In genomic region chr7:148672041-148672440, GRCh38 we compare ENCODE assay signal across 29 cellular contexts. TPM values are rescaled to one million over a fixed set of nuclear protein-coding genes. Genes with fewer than 3 reads are reported as not detected.
A peak's percentile ranks its signal among the peaks of the same experiment; 100 is the strongest.
DNase-seq lines count a peak whose midpoint lies in the region; ATAC-seq and TF ChIP-seq lines count a peak whose summit lies in the region.
"Had no signal": no experiment of that assay in that cellular context is flagged by ENCODE, and none has a peak within 500 bp of the region (broad histone marks: within the 10 kb centered on the region; RNA-seq: fewer than 3 reads in every experiment).

No MANE protein-coding gene starts in this region.

- no peak for TF ChIP-seq CTCF in WERI-Rb-1 (IDR thresholded peaks at IDR 0.05; ENCODE audit: low read depth, low read length)
- TF ChIP-seq CTCF in foreskin keratinocyte (conservative IDR thresholded peaks at IDR 0.05): no peak
- no peak for TF ChIP-seq CTCF in sigmoid colon (IDR thresholded peaks at IDR 0.05)
- no peak for TF ChIP-seq CTCF in GM13976 (IDR thresholded peaks at IDR 0.05; ENCODE audit: borderline replicate concordance, control extremely low read depth, extremely low read depth, insufficient read depth, missing control alignments)

- peak; percentile 39 for ATAC-seq in foreskin keratinocyte
- ATAC-seq: gastroesophageal sphincter; natural killer cell treated with Interleukin-12 subunit alpha and Interleukin-12 subunit beta and Interleukin-15 and Interleukin-18, amount 100 ng/mL, for 72 hours; Panc1 had no signal

- TF ChIP-seq EP300 in sigmoid colon (IDR thresholded peaks at IDR 0.05): no peak

- H3K27ac ChIP-seq in WERI-Rb-1 (peak overlapping the region; percentile 31; the same call in 1 of the 2 replicates), foreskin keratinocyte (no peak overlapping the region), sigmoid colon (no peak overlapping the region)
- H3K27ac ChIP-seq: adrenal gland, esophagus squamous epithelium, gastroesophageal sphincter, GM23248, skin epidermis had no signal

- H3K9me3 ChIP-seq in WERI-Rb-1 (ENCODE audit: severe bottlenecking): peaks cover 22% of the 10 kb centered on the region
- peaks cover 0 to 4% (median 0%) of the 10 kb centered on the region in 4 donors for H3K9me3 ChIP-seq in sigmoid colon
- H3K9me3 ChIP-seq: adrenal gland had no signal

- no peaks in the 10 kb centered on the region for H3K36me3 ChIP-seq in WERI-Rb-1
- H3K36me3 ChIP-seq in sigmoid colon: no peaks in the 10 kb centered on the region
- H3K36me3 ChIP-seq: adrenal gland, esophagus squamous epithelium, gastroesophageal sphincter had no signal

- 82 to 86% methylated on average over 2 of the region's 2 CpGs for WGBS in sigmoid colon, 2 donors

- peaks cover 10% of the 10 kb centered on the region for H3K4me1 ChIP-seq in foreskin keratinocyte
- H3K4me1 ChIP-seq in sigmoid colon: no peaks in the 10 kb centered on the region
- H3K4me1 ChIP-seq: adrenal gland, Caco-2, esophagus squamous epithelium, gastroesophageal sphincter had no signal

- in situ Hi-C loops in GM13976 (cut with MboI; ENCODE audit: low sequenced_read_pairs, unreplicated experiment): no loop called here

- TF ChIP-seq POLR2A in sigmoid colon (IDR thresholded peaks at IDR 0.05): no peak

- intact Hi-C loops in sigmoid colon (cut with DNase I): no loop called here

- H3K4me3 ChIP-seq in WERI-Rb-1 (ENCODE audit: low read depth, low read length) (no peak overlapping the region), sigmoid colon (no peak overlapping the region)
- H3K4me3 ChIP-seq: adrenal gland, esophagus squamous epithelium, gastroesophageal sphincter, GM23248, lung, skin epidermis had no signal

- H3K27me3 ChIP-seq in WERI-Rb-1 (ENCODE audit: insufficient read depth, low read depth, severe bottlenecking) (no peaks in the 10 kb centered on the region), foreskin keratinocyte (no peaks in the 10 kb centered on the region), sigmoid colon (no peaks in the 10 kb centered on the region)
- H3K27me3 ChIP-seq: adrenal gland, esophagus squamous epithelium had no signal

- peak; percentile 54 for DNase-seq in NCI-H2171 treated with DMSO at 0.1 percent for 48 hours (lab: John Stamatoyannopoulos, UW)
- no peak for DNase-seq in NCI-H2171 (lab: John Stamatoyannopoulos, UW)
- peak; percentile 13 for DNase-seq in EH (ENCODE audit: low read depth)
- no peak for DNase-seq in WERI-Rb-1
- DNase-seq in foreskin keratinocyte: peak; percentile 14 to 44
- DNase-seq in sigmoid colon: no peak
- no peak for DNase-seq in NCI-H526 (lab: John Stamatoyannopoulos, UW)
- DNase-seq in GM13976 (ENCODE audit: low spot score): no peak
- DNase-seq: activated CD4-positive, alpha-beta T cell treated with anti-CD3 and anti-CD28 coated beads for 4 hours; activated T-cell treated with anti-CD3 and anti-CD28 coated beads, Interleukin-2, amount 50 U/mL, for 24 hours; adrenal gland; Caco-2; DMS79; endodermal cell; esophagus squamous epithelium; GM23248; Karpas-422; kidney glomerular epithelial cell; MV-4-11; NCI-H1436; NCI-H2081 treated with DMSO at 0.1 percent for 48 hours; NCI-H345; Right ventricle myocardium superior; stimulated activated naive CD4-positive, alpha-beta T cell had no signal

RNA-seq across cellular contexts. Expression of gene CUL1, which starts 26.7 kb away (rescaled TPM):
- total RNA-seq in foreskin keratinocyte (58.8 and 63.3 TPM in 2 replicates), sigmoid colon (10 to 100 TPM; 53.9 to 72.8 (median 65.3) TPM)
- polyA plus RNA-seq in foreskin keratinocyte (27.4 and 32.7 TPM in 2 replicates), sigmoid colon (10 to 100 TPM; 24.0 to 28.7 (median 27.7) TPM)

Comparison
In these comparisons a context has a peak if more than half of its experiments do, and no peak if none do; other contexts are left out.
1. DNase-seq: peak in NCI-H2171 treated with DMSO at 0.1 percent for 48 hours (single experiment), EH (single experiment) and foreskin keratinocyte (2 of 2); none in NCI-H2171 (single experiment), WERI-Rb-1 (single experiment), sigmoid colon (single experiment), NCI-H526 (0 of 2) and GM13976 (single experiment).